In the genomic region with DNA sequence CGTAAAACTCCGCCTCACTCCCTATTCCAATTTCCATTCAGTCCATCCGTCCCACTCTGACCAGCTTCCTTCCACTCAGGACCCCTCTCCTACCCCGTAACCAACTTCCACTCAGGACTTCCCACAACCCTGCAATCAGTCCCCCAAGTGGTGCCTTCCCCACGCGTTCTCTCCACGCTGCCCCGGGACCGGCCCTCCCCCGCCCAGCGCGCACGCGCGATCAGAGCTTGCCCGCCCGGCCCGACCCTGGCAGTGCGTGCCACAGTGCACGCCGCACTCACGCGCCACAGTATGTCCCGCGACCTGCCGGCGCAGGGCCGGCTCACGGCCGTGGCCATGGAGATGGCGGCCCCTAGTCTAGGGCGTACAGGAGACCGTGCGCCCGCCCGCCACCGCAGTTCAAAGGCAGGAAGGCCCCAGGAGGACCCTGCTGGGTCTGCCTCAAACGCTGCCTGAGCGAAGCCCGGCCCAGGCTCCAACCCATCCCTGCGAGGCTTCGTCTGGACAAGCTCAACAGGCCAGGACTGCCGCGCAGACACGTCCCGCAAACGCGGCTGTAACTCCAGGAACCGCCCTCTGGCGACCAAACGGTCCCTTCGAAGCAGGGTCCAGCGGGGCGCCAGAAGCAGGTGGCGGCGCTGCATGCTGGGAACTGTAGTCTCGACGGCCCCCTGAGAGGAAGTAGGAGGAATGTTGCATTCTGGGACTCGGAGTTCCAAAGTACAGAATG, we compare ENCODE assay signal across 8 cellular contexts. TPM values are rescaled to one million over a fixed set of nuclear protein-coding genes. Genes with fewer than 3 reads are reported as not detected.
DNase-seq lines count a peak whose midpoint lies in the region; ATAC-seq and TF ChIP-seq lines count a peak whose summit lies in the region.

A gene with protein sequence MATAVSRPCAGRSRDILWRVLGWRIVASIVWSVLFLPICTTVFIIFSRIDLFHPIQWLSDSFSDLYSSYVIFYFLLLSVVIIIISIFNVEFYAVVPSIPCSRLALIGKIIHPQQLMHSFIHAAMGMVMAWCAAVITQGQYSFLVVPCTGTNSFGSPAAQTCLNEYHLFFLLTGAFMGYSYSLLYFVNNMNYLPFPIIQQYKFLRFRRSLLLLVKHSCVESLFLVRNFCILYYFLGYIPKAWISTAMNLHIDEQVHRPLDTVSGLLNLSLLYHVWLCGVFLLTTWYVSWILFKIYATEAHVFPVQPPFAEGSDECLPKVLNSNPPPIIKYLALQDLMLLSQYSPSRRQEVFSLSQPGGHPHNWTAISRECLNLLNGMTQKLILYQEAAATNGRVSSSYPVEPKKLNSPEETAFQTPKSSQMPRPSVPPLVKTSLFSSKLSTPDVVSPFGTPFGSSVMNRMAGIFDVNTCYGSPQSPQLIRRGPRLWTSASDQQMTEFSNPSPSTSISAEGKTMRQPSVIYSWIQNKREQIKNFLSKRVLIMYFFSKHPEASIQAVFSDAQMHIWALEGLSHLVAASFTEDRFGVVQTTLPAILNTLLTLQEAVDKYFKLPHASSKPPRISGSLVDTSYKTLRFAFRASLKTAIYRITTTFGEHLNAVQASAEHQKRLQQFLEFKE (minus strand): TSS at position 373 of the 730 bp plus-strand sequence. CDS start 35 bp downstream, at position 338.

- POLR2A ChIA-PET in AG04450 (lab: Yijun Ruan, JAX), result interaction anchor here (0.6 to 1.8 kb wide), 3 partner anchors 13 to 152 kb away, joined by 3 to 8 read pairs (median 8); a partner anchor contains a TSS
- POLR2A ChIA-PET in WTC11 (lab: Charles Lee), result interaction anchor here (1.7 kb wide), 1 partner anchor 108 kb away, joined by 7 read pairs; a partner anchor contains a TSS

- ATAC-seq in GM18909 (IDR thresholded peaks at IDR 0.05; ENCODE audit: poor library complexity, unreplicated experiment) (peak; percentile 86), HG03175 (IDR thresholded peaks at IDR 0.05; ENCODE audit: unreplicated experiment) (peak; percentile 83), WTC11 (peak; percentile 95)

- peak within 1 kb of the TSS; percentile 93 for H2AFZ ChIP-seq in smooth muscle cell (ENCODE audit: low read depth)

- peak; percentile 83 for DNase-seq in AG04450 (ENCODE audit: low read depth, low spot score)
- DNase-seq in NCI-H226, result peak; percentile 95
- DNase-seq in WTC11 (ENCODE audit: low spot score), result peak; percentile 93
- peak; percentile 96 to 97 for DNase-seq in cardiac fibroblast (ENCODE audit: low read depth in 2 of 2)
- peak; percentile 91 for DNase-seq in iPS-NIHi11 (ENCODE audit: low spot score)
- DNase-seq in smooth muscle cell (lab: John Stamatoyannopoulos, UW; ENCODE audit: unreplicated experiment), result peak; percentile 90

- H4K20me1 ChIP-seq in smooth muscle cell (ENCODE audit: low read depth), result no peaks in the 10 kb centered on the region

- peaks cover 14% of the 10 kb centered on the region for H3K9me3 Mint-ChIP-seq in WTC11

- TF ChIP-seq CTCF in AG04450 (IDR thresholded peaks at IDR 0.05; ENCODE audit: low read depth, low read length) (peak; percentile 18), WTC11 (IDR thresholded peaks at IDR 0.05) (no peak), cardiac fibroblast (IDR thresholded peaks at IDR 0.05; ENCODE audit: low read depth, low read length) (no peak), smooth muscle cell (IDR thresholded peaks at IDR 0.05; ENCODE audit: borderline replicate concordance, insufficient read depth, poor library complexity, severe bottlenecking) (no peak)

- peak within 1 kb of the TSS; percentile 95 for H3K27ac ChIP-seq in AG04450 (ENCODE audit: low read depth, low read length)
- H3K27ac ChIP-seq in smooth muscle cell (ENCODE audit: low read depth), result peak within 1 kb of the TSS; percentile 76

- H3K27me3 ChIP-seq in AG04450 (ENCODE audit: control insufficient read depth, insufficient read depth, low read length), result no peaks in the 10 kb centered on the region
- H3K27me3 ChIP-seq in smooth muscle cell (ENCODE audit: low read depth), result no peaks in the 10 kb centered on the region

- H3K4me1 ChIP-seq in smooth muscle cell (ENCODE audit: low read depth), result peaks cover 8% of the 10 kb centered on the region

- peak within 1 kb of the TSS; percentile 99 for H3K4me3 Mint-ChIP-seq in WTC11

- peaks cover 26% of the 10 kb centered on the region for H3K36me3 Mint-ChIP-seq in WTC11

- peaks cover 18% of the 10 kb centered on the region for H3K79me2 ChIP-seq in smooth muscle cell (ENCODE audit: low read depth)

- H3K27me3 Mint-ChIP-seq in WTC11 (ENCODE audit: low read depth), result peaks cover 10% of the 10 kb centered on the region

- peaks cover 10% of the 10 kb centered on the region for H3K4me1 Mint-ChIP-seq in WTC11

- H3K9me3 ChIP-seq in AG04450 (ENCODE audit: control insufficient read depth, insufficient read depth, low read length) (peaks cover 8% of the 10 kb centered on the region), smooth muscle cell (replicated peaks; ENCODE audit: low read depth) (no peaks in the 10 kb centered on the region)

- peak within 1 kb of the TSS; percentile 92 for H3K4me2 ChIP-seq in smooth muscle cell

- peak within 1 kb of the TSS; percentile 70 for H3K9ac ChIP-seq in smooth muscle cell (ENCODE audit: low read depth)

- H3K27ac Mint-ChIP-seq in WTC11, result peak within 1 kb of the TSS; percentile 95

- no peaks in the 10 kb centered on the region for H3K36me3 ChIP-seq in smooth muscle cell (ENCODE audit: low read depth)

- no peaks in the 10 kb centered on the region for H3F3A ChIP-seq in smooth muscle cell (ENCODE audit: low read depth)

- peak within 1 kb of the TSS; percentile 95 for H3K4me3 ChIP-seq in AG04450 (ENCODE audit: low read depth, low read length)
- H3K4me3 ChIP-seq in cardiac fibroblast (replicated peaks in 1 of 2; ENCODE audit: low read depth in 2 of 2, low read length in 2 of 2), result peak within 1 kb of the TSS; percentile 80 to 88
- H3K4me3 ChIP-seq in smooth muscle cell, result peak within 1 kb of the TSS; percentile 72

- 2% methylated on average over 56 of the region's 59 CpGs for WGBS in smooth muscle cell (ENCODE audit: low lambda C conversion rate)

- CTCF ChIA-PET in AG04450 (lab: Charles Lee) (interaction anchor here (1.4 to 1.8 kb wide), 2 partner anchors 107 to 352 kb away, joined by 3 to 6 read pairs; a partner anchor contains a TSS), WTC11 (lab: Charles Lee) (interaction anchor here (0.9 to 2.5 kb wide), 7 partner anchors 12 to 107 kb away, joined by 3 to 10 read pairs (median 3); a partner anchor contains a TSS)

TF ChIP-seq in WTC11, 78 proteins besides CTCF, POLR2A, EP300 and RAD21 (continues in another document):
- TF ChIP-seq, protein P1, sequence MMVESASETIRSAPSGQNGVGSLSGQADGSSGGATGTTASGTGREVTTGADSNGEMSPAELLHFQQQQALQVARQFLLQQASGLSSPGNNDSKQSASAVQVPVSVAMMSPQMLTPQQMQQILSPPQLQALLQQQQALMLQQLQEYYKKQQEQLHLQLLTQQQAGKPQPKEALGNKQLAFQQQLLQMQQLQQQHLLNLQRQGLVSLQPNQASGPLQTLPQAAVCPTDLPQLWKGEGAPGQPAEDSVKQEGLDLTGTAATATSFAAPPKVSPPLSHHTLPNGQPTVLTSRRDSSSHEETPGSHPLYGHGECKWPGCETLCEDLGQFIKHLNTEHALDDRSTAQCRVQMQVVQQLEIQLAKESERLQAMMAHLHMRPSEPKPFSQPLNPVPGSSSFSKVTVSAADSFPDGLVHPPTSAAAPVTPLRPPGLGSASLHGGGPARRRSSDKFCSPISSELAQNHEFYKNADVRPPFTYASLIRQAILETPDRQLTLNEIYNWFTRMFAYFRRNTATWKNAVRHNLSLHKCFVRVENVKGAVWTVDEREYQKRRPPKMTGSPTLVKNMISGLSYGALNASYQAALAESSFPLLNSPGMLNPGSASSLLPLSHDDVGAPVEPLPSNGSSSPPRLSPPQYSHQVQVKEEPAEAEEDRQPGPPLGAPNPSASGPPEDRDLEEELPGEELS (CRISPR knock-in tag; IDR thresholded peaks at IDR 0.05), result 0 out of 2 replicates have a peak, but pooled peaks have one; percentile 18
- TF ChIP-seq RELA (CRISPR knock-in tag; IDR thresholded peaks at IDR 0.05; ENCODE audit: borderline replicate concordance) (0 out of 2 replicates have a peak, but pooled peaks have one; percentile 57), GABPB1 (CRISPR knock-in tag; IDR thresholded peaks at IDR 0.05) (peak; percentile 87), FOXP1 (CRISPR knock-in tag; IDR thresholded peaks at IDR 0.05; ENCODE audit: borderline replicate concordance) (peak; percentile 86), TCF7 (CRISPR knock-in tag; IDR thresholded peaks at IDR 0.05; ENCODE audit: low read depth) (peak; percentile 68; the same call in 1 of the 2 replicates), KAT7 (CRISPR knock-in tag; IDR thresholded peaks at IDR 0.05; ENCODE audit: borderline replicate concordance) (no peak), ZNF219 (CRISPR knock-in tag; IDR thresholded peaks at IDR 0.05; ENCODE audit: borderline replicate concordance) (no peak)
- TF ChIP-seq, protein P2, sequence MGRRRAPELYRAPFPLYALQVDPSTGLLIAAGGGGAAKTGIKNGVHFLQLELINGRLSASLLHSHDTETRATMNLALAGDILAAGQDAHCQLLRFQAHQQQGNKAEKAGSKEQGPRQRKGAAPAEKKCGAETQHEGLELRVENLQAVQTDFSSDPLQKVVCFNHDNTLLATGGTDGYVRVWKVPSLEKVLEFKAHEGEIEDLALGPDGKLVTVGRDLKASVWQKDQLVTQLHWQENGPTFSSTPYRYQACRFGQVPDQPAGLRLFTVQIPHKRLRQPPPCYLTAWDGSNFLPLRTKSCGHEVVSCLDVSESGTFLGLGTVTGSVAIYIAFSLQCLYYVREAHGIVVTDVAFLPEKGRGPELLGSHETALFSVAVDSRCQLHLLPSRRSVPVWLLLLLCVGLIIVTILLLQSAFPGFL (CRISPR knock-in tag; IDR thresholded peaks at IDR 0.05; ENCODE audit: borderline replicate concordance), result no peak
- TF ChIP-seq, protein P3, sequence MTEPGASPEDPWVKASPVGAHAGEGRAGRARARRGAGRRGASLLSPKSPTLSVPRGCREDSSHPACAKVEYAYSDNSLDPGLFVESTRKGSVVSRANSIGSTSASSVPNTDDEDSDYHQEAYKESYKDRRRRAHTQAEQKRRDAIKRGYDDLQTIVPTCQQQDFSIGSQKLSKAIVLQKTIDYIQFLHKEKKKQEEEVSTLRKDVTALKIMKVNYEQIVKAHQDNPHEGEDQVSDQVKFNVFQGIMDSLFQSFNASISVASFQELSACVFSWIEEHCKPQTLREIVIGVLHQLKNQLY (CRISPR knock-in tag; IDR thresholded peaks at IDR 0.05), result peak; percentile 60; the same call in 1 of the 2 replicates

RNA-seq across cellular contexts. Expression of the gene that starts here (rescaled TPM):
- 13.1 and 19.0 TPM in 2 replicates for polyA plus RNA-seq in AG04450 (2011; rRNA removed)
- polyA minus RNA-seq in AG04450 (2011; rRNA and poly(A)+ RNA removed), result 24.9 and 39.6 TPM in 2 replicates
- 52.4 to 61.2 TPM (median 54.2 TPM) in 3 replicates for total RNA-seq in WTC11 (2021)
- total RNA-seq in smooth muscle cell, result 20.2 and 28.4 TPM in 2 replicates
- polyA plus RNA-seq in smooth muscle cell, result 4.9 and 5.5 TPM in 2 replicates

Comparison
In these comparisons a context has a peak if more than half of its experiments do, and no peak if none do; other contexts are left out.
1. Peak in every context shown above with its lines: DNase-seq, ATAC-seq, H3K4me3 ChIP-seq and H3K27ac ChIP-seq.